Comparison of ENCODE assay signal across 1 cellular context in genomic region chr17:79781691-79782575, GRCh38.
TF ChIP-seq lines count a peak whose summit lies in the region.

No MANE protein-coding gene starts in this region.

TF ChIP-seq in K562, 482 proteins besides CTCF, POLR2A, EP300 and RAD21:
- TF ChIP-seq HMG20A (CRISPR knock-in tag; conservative IDR thresholded peaks at IDR 0.05): no peak
- TF ChIP-seq POLR2G (IDR thresholded peaks at IDR 0.05; ENCODE audit: low read depth, low read length): peak; percentile 52; the same call in 1 of the 2 replicates
- TF ChIP-seq RBFOX2 (IDR thresholded peaks at IDR 0.05; ENCODE audit: low read depth, low read length): peak; percentile 39; the same call in 1 of the 2 replicates
